12 cellular contexts compared by ENCODE assay signal in the genomic region with DNA sequence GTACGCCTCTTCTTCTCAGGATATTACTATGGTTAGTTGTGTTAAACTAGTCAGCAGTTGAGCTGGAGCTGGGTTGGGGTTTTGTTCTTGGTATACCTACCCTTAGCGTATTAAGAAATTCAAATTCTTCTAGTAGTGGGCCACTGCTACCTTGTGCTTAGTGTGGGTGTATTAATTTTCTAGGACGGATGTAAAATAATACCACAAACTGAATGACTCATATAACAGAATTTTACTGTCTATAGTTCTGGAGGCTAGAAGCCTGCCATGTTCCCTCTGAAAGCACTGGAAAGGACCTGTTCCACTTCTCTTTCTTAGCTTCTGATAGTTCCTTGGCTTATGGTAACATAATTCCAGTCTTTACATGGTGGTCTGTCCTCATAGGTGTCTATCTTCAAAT.
DNase-seq lines count a peak whose midpoint lies in the region; TF ChIP-seq lines count a peak whose summit lies in the region.
"Had no signal": no experiment of that assay in that cellular context is flagged by ENCODE, and none has a peak within 500 bp of the region (broad histone marks: within the 10 kb centered on the region; RNA-seq: fewer than 3 reads in every experiment).

No MANE protein-coding gene starts in this region.

- dilution Hi-C loops in mammary epithelial cell (cut with HindIII; ENCODE audit: low sequenced_read_pairs) = no loop called here

- H2AFZ ChIP-seq in mammary epithelial cell (ENCODE audit: low read depth, low read length) = no peak overlapping the region

- H3K9me3 ChIP-seq in mammary epithelial cell (replicated peaks; ENCODE audit: insufficient read depth, low read length) = no peaks in the 10 kb centered on the region
- H3K9me3 ChIP-seq: A549, BE2C, HAP-1 had no signal

- DNase-seq in COLO829 (ENCODE audit: low spot score) (peak; percentile 3), DMS53 (lab: John Stamatoyannopoulos, UW) (peak; percentile 8), MV-4-11 (lab: John Stamatoyannopoulos, UW) (peak; percentile 10), mammary epithelial cell (peak; percentile 37), SKM-1 (lab: John Stamatoyannopoulos, UW; ENCODE audit: unreplicated experiment) (no peak)
- DNase-seq in activated CD8-positive, alpha-beta memory T cell treated with anti-CD3 and anti-CD28 coated beads, Interleukin-2, amount 50 U/mL, for 4 hours = no peak
- DNase-seq: BE2C; CD4-positive, alpha-beta memory T cell; DMS153 had no signal

- CTCF ChIA-PET in mammary epithelial cell (lab: Charles Lee; ENCODE audit: low non-redundant PET) = no interaction called here

- no peaks in the 10 kb centered on the region for H3K27me3 ChIP-seq in mammary epithelial cell (ENCODE audit: insufficient read depth, low read length)
- H3K27me3 ChIP-seq: BE2C had no signal

- H3K9ac ChIP-seq in mammary epithelial cell (ENCODE audit: insufficient read depth, low read length) = no peak overlapping the region

- BruUV-seq in mammary epithelial cell (replicated peaks; lab: Mats Ljungman, UMichigan) = no TSS peak

- peaks cover 9% of the 10 kb centered on the region for H3K4me1 ChIP-seq in mammary epithelial cell (ENCODE audit: insufficient read depth, low read length)
- H3K4me1 ChIP-seq: A549, BE2C, HAP-1 had no signal

- no peaks in the 10 kb centered on the region for H4K20me1 ChIP-seq in mammary epithelial cell (ENCODE audit: insufficient read depth, low read length)

- in situ Hi-C loops in mammary epithelial cell (cut with MboI; ENCODE audit: low sequenced_read_pairs in 2 of 2) = no loop called here

- no peak overlapping the region for H3K27ac ChIP-seq in mammary epithelial cell (ENCODE audit: insufficient read depth, low read depth, low read length)
- H3K27ac ChIP-seq: A549, C4-2B had no signal

- WGBS in mammary epithelial cell (ENCODE audit: low coverage, missing lambda C conversion rate) = 37% methylated on average over 3 of the region's 3 CpGs

- TF ChIP-seq CTCF in mammary epithelial cell (conservative IDR thresholded peaks at IDR 0.05 in 1 of 2, IDR thresholded peaks at IDR 0.05 in 1 of 2; ENCODE audit: extremely low read depth in 1 of 2, insufficient read depth in 1 of 2, low read depth in 1 of 2, low read length in 2 of 2) = no peak

- no peaks in the 10 kb centered on the region for H3K36me3 ChIP-seq in mammary epithelial cell (ENCODE audit: insufficient read depth, low read length)
- H3K36me3 ChIP-seq: BE2C, HAP-1 had no signal

- no peak overlapping the region for H3K4me3 ChIP-seq in mammary epithelial cell (replicated peaks in 1 of 3; ENCODE audit: insufficient read depth in 1 of 3, low read depth in 2 of 3, low read length in 3 of 3)
- H3K4me3 ChIP-seq: A549, HAP-1 had no signal

- no peak overlapping the region for H3K4me2 ChIP-seq in mammary epithelial cell (ENCODE audit: insufficient read depth, low read depth, low read length)
- H3K4me2 ChIP-seq: A549 had no signal

- no peaks in the 10 kb centered on the region for H3K79me2 ChIP-seq in mammary epithelial cell (ENCODE audit: insufficient read depth, low read length)

- intact Hi-C loops in mammary epithelial cell (cut with micrococcal nuclease) = no loop called here

Comparison
In these comparisons a context has a peak if more than half of its experiments do, and no peak if none do; other contexts are left out.
1. DNase-seq: peak in COLO829 (single experiment), DMS53 (single experiment), MV-4-11 (single experiment) and mammary epithelial cell (single experiment); none in activated CD8-positive, alpha-beta memory T cell treated with anti-CD3 and anti-CD28 coated beads, Interleukin-2, amount 50 U/mL, for 4 hours (single experiment) and SKM-1 (single experiment).